Comparison of ENCODE assay signal across 1 cellular context in genomic region chr5:135566422-135567416, GRCh38.
TF ChIP-seq lines count a peak whose summit lies in the region.

No MANE protein-coding gene starts in this region.

TF ChIP-seq in K562, 482 proteins besides CTCF, POLR2A, EP300 and RAD21:
- no peak for TF ChIP-seq HOMEZ (CRISPR knock-in tag; IDR thresholded peaks at IDR 0.05)
- no peak for TF ChIP-seq ELK1 (CRISPR knock-in tag; IDR thresholded peaks at IDR 0.05)
- peak; percentile 41; the same call in 1 of the 2 replicates for TF ChIP-seq C11orf30 (IDR thresholded peaks at IDR 0.05; ENCODE audit: low read depth)
- TF ChIP-seq L3MBTL2 (IDR thresholded peaks at IDR 0.05) = peak; percentile 34; the same call in 1 of the 2 replicates
- TF ChIP-seq NFE2 (IDR thresholded peaks at IDR 0.05; ENCODE audit: low read depth) = peak; percentile 34
- peak; percentile 36 for TF ChIP-seq MEIS2 (IDR thresholded peaks at IDR 0.05; ENCODE audit: partially characterized antibody)
- peak; percentile 82 for TF ChIP-seq ZNF384 (IDR thresholded peaks at IDR 0.05; ENCODE audit: low read depth, low read length)
- TF ChIP-seq HINFP (tag; conservative IDR thresholded peaks at IDR 0.05; ENCODE audit: low read depth) = 0 out of 2 replicates have a peak, but pooled peaks have one; percentile 2
- TF ChIP-seq NRF1 (conservative IDR thresholded peaks at IDR 0.05 in 1 of 2, IDR thresholded peaks at IDR 0.05 in 1 of 2) = peak; percentile 23 to 29; a peak in 1 of 4 replicates
- TF ChIP-seq MGA (IDR thresholded peaks at IDR 0.05) = no peak
- peak; percentile 80 for TF ChIP-seq MAFG (tag; conservative IDR thresholded peaks at IDR 0.05)
- TF ChIP-seq CGGBP1 (CRISPR knock-in tag; IDR thresholded peaks at IDR 0.05) = no peak
- TF ChIP-seq CSDE1 (IDR thresholded peaks at IDR 0.05) = no peak
